14 cellular contexts compared by ENCODE assay signal in genomic region chr15:30905821-30906220, GRCh38. TPM values are rescaled to one million over a fixed set of nuclear protein-coding genes. Genes with fewer than 3 reads are reported as not detected.
DNase-seq lines count a peak whose midpoint lies in the region; ATAC-seq and TF ChIP-seq lines count a peak whose summit lies in the region.
"Had no signal": no experiment of that assay in that cellular context is flagged by ENCODE, and none has a peak within 500 bp of the region (broad histone marks: within the 10 kb centered on the region; RNA-seq: fewer than 3 reads in every experiment).

No MANE protein-coding gene starts in this region.

- no peaks in the 10 kb centered on the region for H3K27me3 ChIP-seq in left ventricle myocardium inferior (ENCODE audit: low read depth)
- H3K27me3 ChIP-seq in heart left ventricle = no peaks in the 10 kb centered on the region
- H3K27me3 ChIP-seq in uterus = no peaks in the 10 kb centered on the region
- no peaks in the 10 kb centered on the region for H3K27me3 ChIP-seq in stomach

- TF ChIP-seq EP300 in stomach (IDR thresholded peaks at IDR 0.05) = no peak

- TF ChIP-seq POLR2A in heart left ventricle (IDR thresholded peaks at IDR 0.05) (no peak), uterus (IDR thresholded peaks at IDR 0.05) (no peak), stomach (IDR thresholded peaks at IDR 0.05) (no peak)

- H3K36me3 ChIP-seq in left ventricle myocardium inferior = peaks cover 29% of the 10 kb centered on the region
- peaks cover 0 to 31% (median 25%) of the 10 kb centered on the region in 9 donors for H3K36me3 ChIP-seq in heart left ventricle
- H3K36me3 ChIP-seq in uterus = no peaks in the 10 kb centered on the region
- H3K36me3 ChIP-seq in stomach = peaks cover 4 to 28% (median 27%) of the 10 kb centered on the region in 4 donors

- DNase-seq in left ventricle myocardium inferior (no peak), heart left ventricle (no peak), cardiac fibroblast (ENCODE audit: low read depth in 2 of 2) (no peak), left colon (peak in 1 of 2 donors; percentile 40), uterus (no peak), stomach (no peak), Kasumi-1 (lab: John Stamatoyannopoulos, UW) (no peak)
- DNase-seq: activated CD4-positive, alpha-beta T cell treated with anti-CD3 and anti-CD28 coated beads for 36 hours; NCI-H2171 treated with DMSO at 0.1 percent for 48 hours; OCI-M1; T-helper 1 cell had no signal

- peak; percentile 26 for TF ChIP-seq CTCF in left ventricle myocardium inferior (IDR thresholded peaks at IDR 0.05; ENCODE audit: borderline replicate concordance)
- peak in 3 of 12 donors; percentile 8 to 36 (median 8) for TF ChIP-seq CTCF in heart left ventricle (IDR thresholded peaks at IDR 0.05)
- TF ChIP-seq CTCF in cardiac fibroblast (IDR thresholded peaks at IDR 0.05; ENCODE audit: low read depth, low read length) = peak; percentile 19
- TF ChIP-seq CTCF in uterus (IDR thresholded peaks at IDR 0.05) = peak in 3 of 4 experiments; percentile 20 to 30 (median 29)
- TF ChIP-seq CTCF in stomach (IDR thresholded peaks at IDR 0.05) = no peak

- H3K9me3 ChIP-seq in left ventricle myocardium inferior (replicated peaks) (no peaks in the 10 kb centered on the region), heart left ventricle (no peaks in the 10 kb centered on the region), uterus (no peaks in the 10 kb centered on the region), stomach (no peaks in the 10 kb centered on the region)

- H3K4me1 ChIP-seq in left ventricle myocardium inferior (peaks cover 36% of the 10 kb centered on the region), heart left ventricle (peaks cover 0 to 33% (median 14%) of the 10 kb centered on the region in 12 donors), uterus (no peaks in the 10 kb centered on the region), stomach (peaks cover 0 to 37% (median 18%) of the 10 kb centered on the region in 4 donors)

- 71 to 81% (median 75%) methylated on average over 5 of the region's 5 CpGs for WGBS in heart left ventricle, 4 donors
- 64 to 83% (median 79%) methylated on average over 5 of the region's 5 CpGs for WGBS in stomach, 5 donors

- ATAC-seq in heart left ventricle = no peak
- ATAC-seq in left colon = peak; percentile 63
- ATAC-seq in GM19324 (IDR thresholded peaks at IDR 0.05; ENCODE audit: low FRiP score, unreplicated experiment) = no peak
- ATAC-seq: activated CD4-positive, alpha-beta T cell treated with anti-CD3 and anti-CD28 coated beads for 36 hours had no signal

- no peak overlapping the region for H3K4me3 ChIP-seq in left ventricle myocardium inferior
- H3K4me3 ChIP-seq in heart left ventricle = no peak overlapping the region
- H3K4me3 ChIP-seq in cardiac fibroblast (replicated peaks in 1 of 2; ENCODE audit: low read depth in 2 of 2, low read length in 2 of 2) = no peak overlapping the region
- no peak overlapping the region for H3K4me3 ChIP-seq in uterus
- no peak overlapping the region for H3K4me3 ChIP-seq in stomach

- intact Hi-C loops in left ventricle myocardium inferior (cut with micrococcal nuclease) = no loop called here
- intact Hi-C loops in heart left ventricle (cut with DNase I) = loop anchor here in 1 of 10 donors (5.0 kb wide), 3 partner anchors 51 to 221 kb away; no protein-coding TSS in a partner anchor
- intact Hi-C loops in left colon (cut with DNase I, micrococcal nuclease) = no loop called here
- intact Hi-C loops in uterus (cut with DNase I; ENCODE audit: low total_unique reads) = no loop called here
- intact Hi-C loops in stomach (cut with DNase I; ENCODE audit: low total_unique reads) = no loop called here

- H3K27ac ChIP-seq in left ventricle myocardium inferior (replicated peaks) (no peak overlapping the region), heart left ventricle (no peak overlapping the region), uterus (peak overlapping the region in 1 of 2 donors; percentile 17), stomach (no peak overlapping the region)
- H3K27ac ChIP-seq: epithelial cell of prostate, KMS-11 had no signal

RNA-seq across cellular contexts. Expression of gene FAN1, which starts 2.1 kb away (rescaled TPM):
- 25.3 TPM for total RNA-seq in left ventricle myocardium inferior
- 10 to 100 TPM in 8 of 9 donors, 1 to 10 TPM in 1; 7.3 to 21.4 (median 17.5) TPM for total RNA-seq in heart left ventricle
- polyA plus RNA-seq in heart left ventricle = 10 to 100 TPM in 1 of 2 donors, 1 to 10 TPM in 1; 9.4 to 13.7 TPM
- 10 to 100 TPM in 1 of 2 donors, 1 to 10 TPM in 1; 8.4 to 15.8 TPM for total RNA-seq in left colon
- total RNA-seq in uterus = 10 to 100 TPM in 3 of 4 donors, 1 to 10 TPM in 1; 9.4 to 38.3 (median 19.2) TPM
- total RNA-seq in stomach = 10 to 100 TPM; 17.1 to 83.0 (median 29.2) TPM
- 1 to 10 TPM; 5.7 to 9.4 (median 6.0) TPM for polyA plus RNA-seq in stomach

Comparison
In these comparisons a context has a peak if more than half of its experiments do, and no peak if none do; other contexts are left out.
1. CTCF ChIP-seq: peak in left ventricle myocardium inferior (single experiment), cardiac fibroblast (single experiment) and uterus (3 of 4); none in stomach (0 of 7).